Comparison of ENCODE assay signal across 21 cellular contexts in the genomic region with DNA sequence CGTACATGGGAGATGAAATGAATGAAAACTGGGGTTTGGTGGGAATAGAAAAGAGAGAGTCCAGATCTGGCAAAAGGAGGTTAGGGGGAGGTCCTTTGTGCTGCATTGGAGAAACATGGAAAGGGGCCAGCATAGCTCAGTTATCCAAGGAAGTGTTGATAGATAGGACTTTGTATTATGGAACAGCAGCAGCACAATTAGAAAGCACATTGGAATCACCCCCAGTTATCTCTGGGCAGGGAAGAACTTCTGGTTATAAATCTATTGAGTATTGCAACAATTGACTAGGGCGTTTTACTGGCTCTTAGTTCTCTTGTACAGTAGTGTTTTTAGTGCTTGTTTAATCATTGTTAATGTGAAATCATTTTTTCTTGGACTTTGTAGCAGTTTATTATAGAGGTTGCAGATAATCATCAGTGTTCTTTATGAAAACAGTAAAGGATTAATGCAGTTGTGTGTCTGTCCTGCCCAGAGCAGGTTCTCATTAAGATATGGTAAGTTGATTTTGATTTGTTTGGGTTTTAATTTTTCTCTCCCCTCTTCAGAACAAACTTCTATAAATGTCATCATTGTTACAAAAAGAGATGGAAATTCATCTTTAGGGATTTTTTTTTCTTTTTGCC.
DNase-seq lines count a peak whose midpoint lies in the region; ATAC-seq, FAIRE-seq and TF ChIP-seq lines count a peak whose summit lies in the region.
"Had no signal": no experiment of that assay in that cellular context is flagged by ENCODE, and none has a peak within 500 bp of the region (broad histone marks: within the 10 kb centered on the region; RNA-seq: fewer than 3 reads in every experiment).

No MANE protein-coding gene starts in this region.

- peaks cover 4% of the 10 kb centered on the region for H3K4me1 ChIP-seq in colonic mucosa
- peaks cover 0 to 6% of the 10 kb centered on the region in 2 donors for H3K4me1 ChIP-seq in small intestine (ENCODE audit: control insufficient read depth in 2 of 2, insufficient read depth in 1 of 2, low read depth in 1 of 2, low read length in 1 of 2)

- no peak for TF ChIP-seq CTCF in colonic mucosa (IDR thresholded peaks at IDR 0.05)

- ATAC-seq in left ventricle myocardium superior, result peak; percentile 57
- no peak for ATAC-seq in Right ventricle myocardium inferior
- peak; percentile 54 for ATAC-seq in left colon
- ATAC-seq: K562, Panc1 had no signal

- no peaks in the 10 kb centered on the region for H3K27me3 ChIP-seq in colonic mucosa
- H3K27me3 ChIP-seq in small intestine (ENCODE audit: control insufficient read depth in 2 of 2, insufficient read depth in 2 of 2, low read length in 2 of 2), result no peaks in the 10 kb centered on the region

- H3K27ac ChIP-seq in colonic mucosa (peak overlapping the region; percentile 24), small intestine (ENCODE audit: low read depth in 1 of 2, low read length in 1 of 2) (peak overlapping the region in 1 of 2 donors; percentile 48)

- no peaks in the 10 kb centered on the region for H3K9me3 ChIP-seq in colonic mucosa
- no peaks in the 10 kb centered on the region for H3K9me3 ChIP-seq in small intestine (ENCODE audit: control insufficient read depth, low read depth)
- H3K9me3 ChIP-seq: SK-N-SH had no signal

- peak; percentile 95 for FAIRE-seq in small intestine (lab: Jason Lieb, UNC)
- FAIRE-seq: GM12892, K562 had no signal

- H3K9ac ChIP-seq in colonic mucosa (ENCODE audit: low read depth in 2 of 2, low read length in 2 of 2), result no peak overlapping the region
- H3K9ac ChIP-seq: SK-N-SH had no signal

- H3K4me3 ChIP-seq in colonic mucosa, result no peak overlapping the region
- H3K4me3 ChIP-seq in small intestine (ENCODE audit: low read depth in 1 of 2, low read length in 2 of 2), result no peak overlapping the region
- H3K4me3 ChIP-seq: K562 had no signal

- H3K36me3 ChIP-seq in colonic mucosa (no peaks in the 10 kb centered on the region), small intestine (ENCODE audit: control insufficient read depth in 2 of 2, insufficient read depth in 2 of 2, low read length in 2 of 2) (no peaks in the 10 kb centered on the region)

- intact Hi-C loops in left ventricle myocardium superior (cut with micrococcal nuclease) (no loop called here), Right ventricle myocardium inferior (cut with DNase I) (no loop called here), colonic mucosa (cut with DNase I) (no loop called here), left colon (cut with DNase I, micrococcal nuclease) (no loop called here)

- 14 to 39% (median 22%) methylated on average over 2 of the region's 2 CpGs for WGBS in small intestine, 3 donors

- no peak for DNase-seq in left ventricle myocardium superior
- no peak for DNase-seq in Right ventricle myocardium inferior (ENCODE audit: missing footprints)
- peak; percentile 31 for DNase-seq in colonic mucosa
- DNase-seq in left colon, result no peak
- DNase-seq in small intestine, result peak; percentile 95
- DNase-seq in ecto neural progenitor cell (ENCODE audit: low spot score), result no peak
- DNase-seq in COLO829 (ENCODE audit: low spot score), result no peak
- DNase-seq: DMS153, DND-41, Kasumi-1, NCI-H1092 treated with DMSO at 0.1 percent for 48 hours, NCI-H1436, NCI-H187, NCI-H2171 treated with DMSO at 0.1 percent for 48 hours, NCI-H345, NCI-H526, NCI-H82, SK-N-SH had no signal

Comparison
In these comparisons a context has a peak if more than half of its experiments do, and no peak if none do; other contexts are left out.
1. DNase-seq: peak in colonic mucosa (single experiment) and small intestine (single experiment); none in left ventricle myocardium superior (single experiment), Right ventricle myocardium inferior (single experiment), left colon (0 of 2), ecto neural progenitor cell (single experiment) and COLO829 (single experiment).